ENCODE assay signal across 32 cellular contexts in genomic region chr15:27509014-27509413, GRCh38.
"Had no signal": no experiment of that assay in that cellular context is flagged by ENCODE, and none has a peak within 500 bp of the region (broad histone marks: within the 10 kb centered on the region; RNA-seq: fewer than 3 reads in every experiment).

No MANE protein-coding gene starts in this region.

- H3K36me3 Mint-ChIP-seq: activated naive CD4-positive, alpha-beta T cell treated with anti-CD3 and anti-CD28 coated beads, Interleukin-2, amount 10 ng/mL, durations not matched to agents 7 days and 5 days; activated naive CD8-positive, alpha-beta T cell treated with anti-CD3 and anti-CD28 coated beads, Interleukin-2, amount 10 ng/mL, durations not matched to agents 7 days and 5 days had no signal

- DNase-seq: activated CD4-positive, alpha-beta memory T cell treated with anti-CD3 and anti-CD28 coated beads, Interleukin-2, amount 10 ng/mL, durations not matched to agents 7 days and 5 days; activated CD4-positive, alpha-beta T cell treated with anti-CD3 and anti-CD28 coated beads for 36 hours; activated CD4-positive, alpha-beta T cell treated with anti-CD3 and anti-CD28 coated beads, Interleukin-2, amount 10 ng/mL, durations not matched to agents 24 days and 14 days; activated CD4-positive, CD25-positive, alpha-beta regulatory T cell; activated CD4-positive, CD25-positive, alpha-beta regulatory T cell treated with anti-CD3 and anti-CD28 coated beads, Interleukin-2, amount 50 U/mL, for 72 hours; activated CD8-positive, alpha-beta memory T cell treated with anti-CD3 and anti-CD28 coated beads, Interleukin-2, amount 50 U/mL, for 48 hours; activated gamma-delta T cell; activated naive CD4-positive, alpha-beta T cell; activated naive CD4-positive, alpha-beta T cell treated with anti-CD3 and anti-CD28 coated beads, Interleukin-2, amount 10 ng/mL, durations not matched to agents 7 days and 5 days; activated naive CD8-positive, alpha-beta T cell treated with anti-CD3 and anti-CD28 coated beads, Interleukin-2, amount 10 ng/mL, durations not matched to agents 7 days and 5 days; activated T-cell treated with anti-CD3 and anti-CD28 coated beads for 4 hours; activated T-cell treated with anti-CD3 and anti-CD28 coated beads, Interleukin-2, amount 50 U/mL, for 24 hours; activated T-cell treated with anti-CD3 and anti-CD28 coated beads, Interleukin-2, amount 50 U/mL, for 72 hours; central memory CD4-positive, alpha-beta T cell; cerebellar nuclear complex; dorsolateral prefrontal cortex; effector memory CD4-positive, alpha-beta T cell; endodermal cell; foreskin fibroblast; head of caudate nucleus; T-helper 17 cell; T1000; WERI-Rb-1 had no signal

- H3K4me3 ChIP-seq: ascending aorta, breast epithelium, cardiac muscle cell, coronary artery, dorsolateral prefrontal cortex had no signal

- H3K27me3 ChIP-seq: ascending aorta, breast epithelium, cardiac muscle cell, dorsolateral prefrontal cortex had no signal

- H3K27me3 Mint-ChIP-seq: activated CD4-positive, alpha-beta memory T cell treated with anti-CD3 and anti-CD28 coated beads, Interleukin-2, amount 10 ng/mL, durations not matched to agents 7 days and 5 days; activated CD4-positive, alpha-beta T cell treated with anti-CD3 and anti-CD28 coated beads, Interleukin-2, amount 10 ng/mL, durations not matched to agents 24 days and 14 days; activated naive CD4-positive, alpha-beta T cell treated with anti-CD3 and anti-CD28 coated beads, Interleukin-2, amount 10 ng/mL, durations not matched to agents 7 days and 5 days; activated naive CD8-positive, alpha-beta T cell treated with anti-CD3 and anti-CD28 coated beads, Interleukin-2, amount 10 ng/mL, durations not matched to agents 7 days and 5 days; activated T-cell treated with anti-CD3 and anti-CD28 coated beads, Interleukin-2, amount 50 U/mL, for 24 hours; dendritic cell treated with granulocyte-macrophage colony-stimulating factor and Interleukin-4, amounts not matched to agents 40 ng/mL and 50 ng/mL, for 4 days; T-helper 17 cell had no signal

- H3K4me3 Mint-ChIP-seq: activated CD4-positive, alpha-beta memory T cell treated with anti-CD3 and anti-CD28 coated beads, Interleukin-2, amount 10 ng/mL, durations not matched to agents 7 days and 5 days; activated CD4-positive, alpha-beta T cell treated with anti-CD3 and anti-CD28 coated beads for 36 hours; activated CD4-positive, alpha-beta T cell treated with anti-CD3 and anti-CD28 coated beads, Interleukin-2, amount 10 ng/mL, durations not matched to agents 24 days and 14 days; activated naive CD4-positive, alpha-beta T cell treated with anti-CD3 and anti-CD28 coated beads, Interleukin-2, amount 10 ng/mL, durations not matched to agents 7 days and 5 days; activated naive CD8-positive, alpha-beta T cell treated with anti-CD3 and anti-CD28 coated beads, Interleukin-2, amount 10 ng/mL, durations not matched to agents 7 days and 5 days; activated T-cell treated with anti-CD3 and anti-CD28 coated beads, Interleukin-2, amount 50 U/mL, for 24 hours; activated T-cell treated with anti-CD3 and anti-CD28 coated beads, Interleukin-2, amount 50 U/mL, for 72 hours; brain; dendritic cell treated with granulocyte-macrophage colony-stimulating factor and Interleukin-4, amounts not matched to agents 40 ng/mL and 50 ng/mL, for 4 days; endodermal cell; T-helper 17 cell; T-helper 2 cell treated with Interferon-gamma antibody and Interleukin-4, amounts not matched to agents 5 μg/mL and 100 μg/mL, for 36 hours had no signal

- H3K36me3 ChIP-seq: ascending aorta, breast epithelium, cardiac muscle cell, WERI-Rb-1 had no signal

- ATAC-seq: activated CD4-positive, alpha-beta T cell treated with anti-CD3 and anti-CD28 coated beads for 36 hours; activated naive CD4-positive, alpha-beta T cell treated with anti-CD3 and anti-CD28 coated beads, Interleukin-2, amount 50 U/mL, for 72 hours; activated T-cell treated with anti-CD3 and anti-CD28 coated beads, Interleukin-2, amount 50 U/mL, for 72 hours; esophagus mucosa; T-helper 17 cell had no signal

- H3K4me1 Mint-ChIP-seq: activated CD4-positive, alpha-beta memory T cell treated with anti-CD3 and anti-CD28 coated beads, Interleukin-2, amount 10 ng/mL, durations not matched to agents 7 days and 5 days; activated CD4-positive, alpha-beta T cell treated with anti-CD3 and anti-CD28 coated beads for 36 hours; activated CD4-positive, alpha-beta T cell treated with anti-CD3 and anti-CD28 coated beads, Interleukin-2, amount 10 ng/mL, durations not matched to agents 24 days and 14 days; activated naive CD4-positive, alpha-beta T cell treated with anti-CD3 and anti-CD28 coated beads, Interleukin-2, amount 10 ng/mL, durations not matched to agents 7 days and 5 days; activated naive CD8-positive, alpha-beta T cell treated with anti-CD3 and anti-CD28 coated beads, Interleukin-2, amount 10 ng/mL, durations not matched to agents 7 days and 5 days; brain; endodermal cell; T-helper 17 cell had no signal

- H3K27ac Mint-ChIP-seq: activated CD4-positive, alpha-beta memory T cell treated with anti-CD3 and anti-CD28 coated beads, Interleukin-2, amount 10 ng/mL, durations not matched to agents 7 days and 5 days; activated CD4-positive, alpha-beta T cell treated with anti-CD3 and anti-CD28 coated beads for 36 hours; activated CD4-positive, alpha-beta T cell treated with anti-CD3 and anti-CD28 coated beads, Interleukin-2, amount 10 ng/mL, durations not matched to agents 24 days and 14 days; activated naive CD4-positive, alpha-beta T cell treated with anti-CD3 and anti-CD28 coated beads, Interleukin-2, amount 10 ng/mL, durations not matched to agents 7 days and 5 days; activated naive CD4-positive, alpha-beta T cell treated with anti-CD3 and anti-CD28 coated beads, Interleukin-2, amount 50 U/mL, for 72 hours; activated naive CD8-positive, alpha-beta T cell treated with anti-CD3 and anti-CD28 coated beads, Interleukin-2, amount 10 ng/mL, durations not matched to agents 7 days and 5 days; activated T-cell treated with anti-CD3 and anti-CD28 coated beads, Interleukin-2, amount 50 U/mL, for 24 hours; activated T-cell treated with anti-CD3 and anti-CD28 coated beads, Interleukin-2, amount 50 U/mL, for 72 hours; brain; dendritic cell treated with granulocyte-macrophage colony-stimulating factor and Interleukin-4, amounts not matched to agents 40 ng/mL and 50 ng/mL, for 4 days; endodermal cell; T-helper 17 cell; T-helper 2 cell treated with Interferon-gamma antibody and Interleukin-4, amounts not matched to agents 5 μg/mL and 100 μg/mL, for 36 hours had no signal

- H3K27ac ChIP-seq: ascending aorta, breast epithelium, cardiac muscle cell, coronary artery, dorsolateral prefrontal cortex, WERI-Rb-1 had no signal

- H3K4me1 ChIP-seq: ascending aorta, breast epithelium had no signal
